ENCODE assay signal across 24 cellular contexts in the genomic region with DNA sequence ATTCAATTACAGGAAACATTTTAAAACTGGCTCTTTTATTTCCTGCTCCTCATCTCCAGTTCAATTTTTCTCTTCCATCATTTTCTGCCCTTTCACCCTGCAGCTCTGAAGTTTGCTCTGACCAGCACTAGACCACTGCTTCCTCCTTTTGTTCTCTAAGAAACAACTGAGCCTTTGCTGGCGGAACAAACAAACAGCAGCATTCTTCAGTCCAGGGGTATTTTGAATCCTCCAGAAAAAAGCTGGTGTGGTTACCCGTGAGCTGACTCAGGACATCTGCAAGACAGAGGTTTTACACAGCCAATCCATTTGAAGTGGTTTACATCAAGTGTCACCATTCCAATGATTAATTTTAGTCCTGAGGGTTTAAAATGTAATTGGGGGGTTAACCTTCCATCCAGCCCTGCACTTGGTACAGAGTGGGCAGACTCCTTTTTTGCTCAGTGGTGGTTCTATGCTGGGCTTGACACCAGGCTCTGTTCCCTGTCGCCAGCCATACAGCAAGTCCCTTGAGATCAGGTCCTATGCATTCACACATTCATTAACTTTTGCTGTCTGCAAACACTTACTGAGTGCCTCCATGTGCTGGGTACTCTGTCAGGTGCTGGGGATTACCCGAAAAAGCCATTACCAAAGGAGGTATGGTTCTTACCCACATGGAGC.
"Had no signal": no experiment of that assay in that cellular context is flagged by ENCODE, and none has a peak within 500 bp of the region (broad histone marks: within the 10 kb centered on the region; RNA-seq: fewer than 3 reads in every experiment).

No MANE protein-coding gene starts in this region.

- H3K36me3 ChIP-seq: left ventricle myocardium inferior, sigmoid colon, upper lobe of right lung had no signal

- H2AFZ ChIP-seq: hepatocyte had no signal

- DNase-seq: activated T-cell treated with anti-CD3 and anti-CD28 coated beads, Interleukin-2, amount 50 U/mL, for 1 hour; aorta; central memory CD4-positive, alpha-beta T cell; dermis blood vessel endothelial cell; effector CD8-positive, alpha-beta T cell; glutamatergic neuron; immature natural killer cell; kidney glomerular epithelial cell; left ventricle myocardium inferior; midbrain; posterior cingulate gyrus; sigmoid colon; stimulated activated CD4-positive, alpha-beta T cell treated with anti-CD3 and anti-CD28 coated beads, Interleukin-15, amount 100 ng/mL, for 24 hours; stimulated activated CD4-positive, alpha-beta T cell treated with anti-CD3 and anti-CD28 coated beads, Interleukin-2, amount 100 ng/mL, for 48 hours; stimulated activated naive CD4-positive, alpha-beta T cell; T1000; testis; upper lobe of right lung had no signal

- H3K4me1 ChIP-seq: left ventricle myocardium inferior, sigmoid colon, testis, upper lobe of right lung had no signal

- ATAC-seq: activated naive CD4-positive, alpha-beta T cell treated with anti-CD3 and anti-CD28 coated beads, Interleukin-2, amount 50 U/mL, for 72 hours; esophagus mucosa had no signal

- H3K27me3 ChIP-seq: hepatocyte, sigmoid colon, testis, upper lobe of right lung had no signal

- H3K27ac ChIP-seq: hepatocyte, left ventricle myocardium inferior, sigmoid colon, testis, upper lobe of right lung had no signal

- FAIRE-seq: endothelial cell of umbilical vein, frontal cortex had no signal

- H3K79me2 ChIP-seq: hepatocyte had no signal

- H3K4me3 ChIP-seq: hepatocyte, left ventricle myocardium inferior, sigmoid colon, smooth muscle cell, testis, upper lobe of right lung had no signal

- H3K9me3 ChIP-seq: left ventricle myocardium inferior, sigmoid colon, testis, upper lobe of right lung had no signal

- H3K4me2 ChIP-seq: hepatocyte, smooth muscle cell had no signal
